13 cellular contexts compared by ENCODE assay signal in genomic region chr11:12166299-12167092, GRCh38. TPM values are rescaled to one million over a fixed set of nuclear protein-coding genes. Genes with fewer than 3 reads are reported as not detected.
A peak's percentile ranks its signal among the peaks of the same experiment; 100 is the strongest.
DNase-seq lines count a peak whose midpoint lies in the region; ATAC-seq, FAIRE-seq and TF ChIP-seq lines count a peak whose summit lies in the region.
"Had no signal": no experiment of that assay in that cellular context is flagged by ENCODE, and none has a peak within 500 bp of the region (broad histone marks: within the 10 kb centered on the region; RNA-seq: fewer than 3 reads in every experiment).

No MANE protein-coding gene starts in this region.

- POLR2A ChIA-PET in K562 (lab: Yijun Ruan, JAX) = interaction anchor here (0.6 to 1.0 kb wide), 4 partner anchors 10 to 103 kb away, joined by 3 to 6 read pairs (median 4); no protein-coding TSS in a partner anchor

- WGBS in heart right ventricle, 2 donors = 94 to 97% methylated on average over 5 of the region's 5 CpGs
- WGBS in K562 (ENCODE audit: insufficient coverage, low coverage, missing lambda C conversion rate) = 41% methylated on average over 5 of the region's 5 CpGs
- WGBS in urinary bladder = 91% methylated on average over 5 of the region's 5 CpGs

- H3K27me3 ChIP-seq in heart right ventricle (no peaks in the 10 kb centered on the region), K562 (ENCODE audit: control insufficient read depth in 2 of 2, insufficient read depth in 2 of 2, low read length in 2 of 2) (no peaks in the 10 kb centered on the region), mucosa of rectum (ENCODE audit: control insufficient read depth in 2 of 2, insufficient read depth in 2 of 2, low read length in 2 of 2) (no peaks in the 10 kb centered on the region)

- no peaks in the 10 kb centered on the region for H4K20me1 ChIP-seq in K562 (replicated peaks; ENCODE audit: control insufficient read depth, insufficient read depth, low read length)

- H3K4me1 ChIP-seq in heart right ventricle (peaks cover 14 to 99% (median 81%) of the 10 kb centered on the region in 9 donors), K562 (replicated peaks in 1 of 2; ENCODE audit: control insufficient read depth in 2 of 2, insufficient read depth in 2 of 2, low read length in 2 of 2) (peaks cover 19 to 32% of the 10 kb centered on the region in 2 experiments), mucosa of rectum (ENCODE audit: control insufficient read depth in 2 of 2, insufficient read depth in 2 of 2, low read length in 2 of 2) (peaks cover 52 to 87% of the 10 kb centered on the region in 2 donors), urinary bladder (ENCODE audit: insufficient read depth) (peaks cover 5% of the 10 kb centered on the region)

- FAIRE-seq in K562 (lab: Jason Lieb, UNC) = no peak
- FAIRE-seq: TTC549 had no signal

- H2AFZ ChIP-seq in K562 (ENCODE audit: low read depth, low read length) = peak overlapping the region; percentile 79

- H3K36me3 ChIP-seq in heart right ventricle (peaks cover 0 to 36% (median 3%) of the 10 kb centered on the region in 9 donors), K562 (ENCODE audit: control insufficient read depth, insufficient read depth, low read length) (peaks cover 38% of the 10 kb centered on the region), mucosa of rectum (ENCODE audit: control insufficient read depth in 2 of 2, insufficient read depth in 2 of 2, low read length in 2 of 2) (peaks cover 13 to 21% of the 10 kb centered on the region in 2 donors), urinary bladder (ENCODE audit: insufficient read depth) (no peaks in the 10 kb centered on the region)
- H3K36me3 ChIP-seq: HAP-1 had no signal

- no TSS peak for BruUV-seq in K562 (replicated peaks; lab: Mats Ljungman, UMichigan)

- intact Hi-C loops in heart right ventricle (cut with DNase I) (loop anchor here in 1 of 10 donors (10.0 kb wide), 1 partner anchor 58 kb away; no protein-coding TSS in a partner anchor), cardiac septum (cut with DNase I) (no loop called here), K562 (cut with micrococcal nuclease) (loop anchor here (5.0 kb wide), 1 partner anchor 36 kb away; no protein-coding TSS in a partner anchor)

- H3K4me3 ChIP-seq in heart right ventricle (no peak overlapping the region), K562 (no peak overlapping the region), mucosa of rectum (ENCODE audit: low read length in 2 of 2) (no peak overlapping the region), urinary bladder (ENCODE audit: low read depth, low read length) (no peak overlapping the region)
- H3K4me3 ChIP-seq: HAP-1 had no signal

- DNase-seq in heart right ventricle (no peak), cardiac septum (ENCODE audit: low spot score) (no peak), K562 (ENCODE audit: extremely low read depth in 1 of 4, low spot score in 3 of 4) (no peak), NCI-H1092 treated with DMSO at 0.1 percent for 48 hours (lab: John Stamatoyannopoulos, UW) (no peak), NCI-H446 (lab: John Stamatoyannopoulos, UW) (no peak)
- DNase-seq: activated effector memory CD4-positive, alpha-beta T cell treated with Interleukin-2 at 50 U/mL for 16 hours; effector CD8-positive, alpha-beta T cell had no signal

- TF ChIP-seq CTCF in heart right ventricle (IDR thresholded peaks at IDR 0.05) (no peak), K562 (IDR thresholded peaks at IDR 0.05 in 2 of 3, conservative IDR thresholded peaks at IDR 0.05 in 1 of 3; ENCODE audit: insufficient read depth in 2 of 3, low read depth in 1 of 3, low read length in 3 of 3) (no peak)

- ATAC-seq in heart right ventricle (no peak), K562 (no peak; the same call in 2 of the 3 replicates), GM19351 (IDR thresholded peaks at IDR 0.05; ENCODE audit: unreplicated experiment) (no peak)

- no peak for TF ChIP-seq POLR2A in K562 (conservative IDR thresholded peaks at IDR 0.05)

- H3K79me2 ChIP-seq in K562 (ENCODE audit: control insufficient read depth, insufficient read depth, low read length) = peaks cover 2% of the 10 kb centered on the region; the same call in 2 of the 3 replicates

- no peak for TF ChIP-seq EP300 in K562 (IDR thresholded peaks at IDR 0.05; ENCODE audit: low read length)

- no peak for TF ChIP-seq RAD21 in K562 (CRISPR knock-in tag; conservative IDR thresholded peaks at IDR 0.05 in 1 of 2, IDR thresholded peaks at IDR 0.05 in 1 of 2)

- H3K27ac ChIP-seq in heart right ventricle (peak overlapping the region in 8 of 10 donors; percentile 14 to 95 (median 88)), K562 (ENCODE audit: extremely low read depth, low read depth, low read length) (peak overlapping the region; percentile 91), mucosa of rectum (ENCODE audit: low read depth in 2 of 2, low read length in 2 of 2) (peak overlapping the region; percentile 92), urinary bladder (ENCODE audit: low read depth) (peak overlapping the region; percentile 76)
- H3K27ac ChIP-seq: C4-2B had no signal

- peak overlapping the region; percentile 75 for H3K4me2 ChIP-seq in K562 (ENCODE audit: insufficient read depth, low read length)

- peak overlapping the region in 1 of 2 experiments; percentile 72; a peak in 2 of 4 replicates for H3K9ac ChIP-seq in K562 (ENCODE audit: insufficient read depth in 1 of 2, low read depth in 2 of 2, low read length in 2 of 2)
- peak overlapping the region in 1 of 2 donors; percentile 51 for H3K9ac ChIP-seq in mucosa of rectum (ENCODE audit: low read depth in 1 of 2, low read length in 2 of 2)

- in situ Hi-C loops in K562 (cut with MboI) = no loop called here

- no peaks in the 10 kb centered on the region for H3K9me1 ChIP-seq in K562 (ENCODE audit: control insufficient read depth, insufficient read depth, low read length)

- CTCF ChIA-PET in K562 (lab: Yijun Ruan, JAX; ENCODE audit: low intra/inter-chr PET ratio) = no interaction called here

- H3K9me3 ChIP-seq in heart right ventricle = no peaks in the 10 kb centered on the region
- no peaks in the 10 kb centered on the region for H3K9me3 ChIP-seq in K562 (replicated peaks; ENCODE audit: control insufficient read depth, insufficient read depth, low read depth, low read length)
- H3K9me3 ChIP-seq in mucosa of rectum (ENCODE audit: control insufficient read depth in 2 of 2, low read length in 2 of 2) = no peaks in the 10 kb centered on the region
- H3K9me3 ChIP-seq: HAP-1 had no signal

TF ChIP-seq in K562, 482 proteins besides CTCF, POLR2A, EP300 and RAD21 (continues in another document):
- TF ChIP-seq SMARCA5 (IDR thresholded peaks at IDR 0.05) = peak; percentile 98
- peak; percentile 94 for TF ChIP-seq BCOR (IDR thresholded peaks at IDR 0.05)
- TF ChIP-seq, protein P1, sequence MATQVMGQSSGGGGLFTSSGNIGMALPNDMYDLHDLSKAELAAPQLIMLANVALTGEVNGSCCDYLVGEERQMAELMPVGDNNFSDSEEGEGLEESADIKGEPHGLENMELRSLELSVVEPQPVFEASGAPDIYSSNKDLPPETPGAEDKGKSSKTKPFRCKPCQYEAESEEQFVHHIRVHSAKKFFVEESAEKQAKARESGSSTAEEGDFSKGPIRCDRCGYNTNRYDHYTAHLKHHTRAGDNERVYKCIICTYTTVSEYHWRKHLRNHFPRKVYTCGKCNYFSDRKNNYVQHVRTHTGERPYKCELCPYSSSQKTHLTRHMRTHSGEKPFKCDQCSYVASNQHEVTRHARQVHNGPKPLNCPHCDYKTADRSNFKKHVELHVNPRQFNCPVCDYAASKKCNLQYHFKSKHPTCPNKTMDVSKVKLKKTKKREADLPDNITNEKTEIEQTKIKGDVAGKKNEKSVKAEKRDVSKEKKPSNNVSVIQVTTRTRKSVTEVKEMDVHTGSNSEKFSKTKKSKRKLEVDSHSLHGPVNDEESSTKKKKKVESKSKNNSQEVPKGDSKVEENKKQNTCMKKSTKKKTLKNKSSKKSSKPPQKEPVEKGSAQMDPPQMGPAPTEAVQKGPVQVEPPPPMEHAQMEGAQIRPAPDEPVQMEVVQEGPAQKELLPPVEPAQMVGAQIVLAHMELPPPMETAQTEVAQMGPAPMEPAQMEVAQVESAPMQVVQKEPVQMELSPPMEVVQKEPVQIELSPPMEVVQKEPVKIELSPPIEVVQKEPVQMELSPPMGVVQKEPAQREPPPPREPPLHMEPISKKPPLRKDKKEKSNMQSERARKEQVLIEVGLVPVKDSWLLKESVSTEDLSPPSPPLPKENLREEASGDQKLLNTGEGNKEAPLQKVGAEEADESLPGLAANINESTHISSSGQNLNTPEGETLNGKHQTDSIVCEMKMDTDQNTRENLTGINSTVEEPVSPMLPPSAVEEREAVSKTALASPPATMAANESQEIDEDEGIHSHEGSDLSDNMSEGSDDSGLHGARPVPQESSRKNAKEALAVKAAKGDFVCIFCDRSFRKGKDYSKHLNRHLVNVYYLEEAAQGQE (CRISPR knock-in tag; IDR thresholded peaks at IDR 0.05; ENCODE audit: low read depth) = no peak
- TF ChIP-seq MEF2D (tag; conservative IDR thresholded peaks at IDR 0.05; ENCODE audit: low read depth) = no peak
- peak; percentile 87 for TF ChIP-seq HDGF (IDR thresholded peaks at IDR 0.05)
- TF ChIP-seq RBM25 (IDR thresholded peaks at IDR 0.05; ENCODE audit: low read depth, low read length, severe bottlenecking) = peak; percentile 66
- TF ChIP-seq NFRKB (IDR thresholded peaks at IDR 0.05; ENCODE audit: low read depth) = peak; percentile 57
- peak; percentile 28 for TF ChIP-seq ASH1L (IDR thresholded peaks at IDR 0.05; ENCODE audit: borderline replicate concordance, low read depth, partially characterized antibody)

RNA-seq across cellular contexts. Expression of gene MICAL2, which starts 56.1 kb away (rescaled TPM):
- total RNA-seq in heart right ventricle = 10 to 100 TPM; 38.1 to 95.7 (median 72.7) TPM
- 10 to 100 TPM; 32.5 to 57.9 TPM for polyA plus RNA-seq in heart right ventricle
- 98.7 TPM for total RNA-seq in cardiac septum
- total RNA-seq in K562 (2011; cell fraction: chromatin; rRNA removed; ENCODE audit: low replicate concordance) = 173 and 222 TPM in 2 replicates
- 77.0 and 99.7 TPM in 2 replicates for total RNA-seq in K562 (2011; cell fraction: nucleolus; rRNA removed)
- total RNA-seq in K562 (2011; cell fraction: nucleoplasm; rRNA removed) = 107 and 133 TPM in 2 replicates
- 33.6 and 42.7 TPM in 2 replicates for total RNA-seq in K562 (2014; rRNA removed)
- 35.0 and 36.8 TPM in 2 replicates for total RNA-seq in K562 (2014; rRNA removed; fragmentation: Illumina TruSeq; extraction: Trizol)
- total RNA-seq in K562 (2015; rRNA removed; fragmentation: Illumina TruSeq; extraction: Trizol) = 22.9 and 23.7 TPM in 2 replicates
- 63.5 and 64.2 TPM in 2 replicates for total RNA-seq in K562 (2021)
- 38.1 and 47.3 TPM in 2 replicates for polyA plus RNA-seq in K562 (2011; rRNA removed)
- polyA plus RNA-seq in K562 (2011; cell fraction: cytosol; rRNA removed) = 28.3 and 36.5 TPM in 2 replicates
- 46.0 and 76.1 TPM in 2 replicates for polyA plus RNA-seq in K562 (2011; cell fraction: nucleus; rRNA removed)
- 31.7 and 42.8 TPM in 2 replicates for polyA plus RNA-seq in K562 (2012)
- 40.3 and 43.0 TPM in 2 replicates for polyA plus RNA-seq in K562 (2014; fragmentation: Illumina TruSeq; extraction: Trizol)
- 1 to 10 TPM; 4.7 to 5.9 TPM for polyA plus RNA-seq in K562 (2014; fragmentation: Nextera tagmentation; extraction: Ambion mirVana)
- 23.3 and 24.0 TPM in 2 replicates for polyA plus RNA-seq in K562 (2014; rRNA removed)
- 82.4 and 92.6 TPM in 2 replicates for polyA minus RNA-seq in K562 (2011; rRNA and poly(A)+ RNA removed)
- polyA minus RNA-seq in K562 (2011; cell fraction: cytosol; rRNA and poly(A)+ RNA removed) = 47.4 and 54.4 TPM in 2 replicates
- polyA minus RNA-seq in K562 (2011; cell fraction: nucleus; rRNA and poly(A)+ RNA removed) = 66.9 and 104 TPM in 2 replicates
- total RNA-seq in urinary bladder = 42.5 TPM
- 44.1 TPM for polyA plus RNA-seq in urinary bladder
